In the genomic region with DNA sequence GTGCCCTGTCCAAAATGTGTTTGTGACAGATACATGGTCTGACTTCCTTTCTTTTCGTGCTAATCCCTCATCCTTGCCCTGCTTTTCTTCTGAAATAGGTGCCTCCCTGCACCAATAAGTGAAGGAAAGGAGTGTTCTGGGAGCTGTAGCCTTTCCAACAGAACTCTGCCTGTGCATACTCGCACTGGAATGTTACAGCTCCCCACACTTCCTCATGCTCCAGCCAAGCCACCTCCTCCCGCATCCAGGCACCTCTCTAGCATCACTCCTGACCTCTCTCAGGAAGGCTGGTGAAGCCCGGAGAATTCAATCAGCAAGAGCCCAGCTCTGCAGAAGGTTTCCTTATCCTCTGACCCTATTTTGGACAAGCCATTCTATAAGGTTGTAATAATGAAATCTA, we compare ENCODE assay signal across 28 cellular contexts.
DNase-seq lines count a peak whose midpoint lies in the region; ATAC-seq and TF ChIP-seq lines count a peak whose summit lies in the region.
"Had no signal": no experiment of that assay in that cellular context is flagged by ENCODE, and none has a peak within 500 bp of the region (broad histone marks: within the 10 kb centered on the region; RNA-seq: fewer than 3 reads in every experiment).

No MANE protein-coding gene starts in this region.

- DNase-seq in RWPE1 (ENCODE audit: low spot score) (peak; percentile 18), choroid plexus epithelial cell (ENCODE audit: low read depth) (peak; percentile 33), foreskin keratinocyte (peak; percentile 59 to 74), prostate gland (ENCODE audit: low spot score) (peak; percentile 77), cortex of kidney (lab: John Stamatoyannopoulos, UW) (no peak), SHP77 (lab: John Stamatoyannopoulos, UW) (no peak)
- DNase-seq: activated CD4-positive, alpha-beta T cell treated with anti-CD3 and anti-CD28 coated beads for 36 hours; activated CD8-positive, alpha-beta T cell treated with anti-CD3 and anti-CD28 coated beads, Interleukin-2, amount 10 ng/mL, durations not matched to agents 7 days and 5 days; amygdala; C1 segment of cervical spinal cord; heart left ventricle; Karpas-422; kidney glomerular epithelial cell; lower lobe of right lung; mucosa of descending colon; NCI-H1436 treated with DMSO at 0.1 percent for 48 hours; NCI-H226; NCI-H526 treated with DMSO at 0.1 percent for 48 hours; NK-92 treated with Interleukin-12 subunit alpha and Interleukin-12 subunit beta, amount 100 ng/mL, for 24 hours; PC-3; Right ventricle myocardium superior; stimulated activated CD4-positive, alpha-beta T cell treated with anti-CD3 and anti-CD28 coated beads, Interleukin-4, amount 100 ng/mL, for 24 hours; T-helper 17 cell; thyroid gland had no signal

- TF ChIP-seq CTCF in RWPE1 (conservative IDR thresholded peaks at IDR 0.05; ENCODE audit: low read depth) (no peak), choroid plexus epithelial cell (conservative IDR thresholded peaks at IDR 0.05; ENCODE audit: low read depth, low read length) (no peak), foreskin keratinocyte (conservative IDR thresholded peaks at IDR 0.05) (no peak), prostate gland (IDR thresholded peaks at IDR 0.05) (no peak)

- no peak for TF ChIP-seq POLR2A in prostate gland (IDR thresholded peaks at IDR 0.05)

- H3K4me3 ChIP-seq in choroid plexus epithelial cell (ENCODE audit: low read depth, low read length) (no peak overlapping the region), prostate gland (no peak overlapping the region)
- H3K4me3 ChIP-seq: GM12878, heart left ventricle, lower lobe of right lung, mucosa of descending colon, thyroid gland had no signal

- H3K27ac ChIP-seq in RWPE1 (no peak overlapping the region), foreskin keratinocyte (peak overlapping the region; percentile 51), prostate gland (peak overlapping the region in 1 of 2 donors; percentile 4)
- H3K27ac ChIP-seq: heart left ventricle, lower lobe of right lung, thyroid gland had no signal

- CTCF ChIA-PET in RWPE1 (lab: Yijun Ruan, JAX), result no interaction called here

- H3K9me3 ChIP-seq in prostate gland, result no peaks in the 10 kb centered on the region
- H3K9me3 ChIP-seq: lower lobe of right lung, thyroid gland had no signal

- 16% methylated on average over 4 of the region's 4 CpGs for WGBS in prostate gland

- peaks cover 11% of the 10 kb centered on the region for H3K4me1 ChIP-seq in foreskin keratinocyte
- H3K4me1 ChIP-seq in prostate gland (replicated peaks), result no peaks in the 10 kb centered on the region
- H3K4me1 ChIP-seq: heart left ventricle, lower lobe of right lung, thyroid gland had no signal

- intact Hi-C loops in prostate gland (cut with DNase I), result no loop called here

- H3K36me3 ChIP-seq in prostate gland, result no peaks in the 10 kb centered on the region
- H3K36me3 ChIP-seq: heart left ventricle, lower lobe of right lung, thyroid gland had no signal

- POLR2A ChIA-PET in RWPE1 (lab: Yijun Ruan, JAX; ENCODE audit: low non-redundant PET), result no interaction called here

- H3K27me3 ChIP-seq in foreskin keratinocyte, result no peaks in the 10 kb centered on the region
- no peaks in the 10 kb centered on the region for H3K27me3 ChIP-seq in prostate gland (replicated peaks; ENCODE audit: insufficient read depth)
- H3K27me3 ChIP-seq: heart left ventricle, thyroid gland had no signal

- ATAC-seq in foreskin keratinocyte, result peak; percentile 95
- no peak for ATAC-seq in HG03139 (IDR thresholded peaks at IDR 0.05; ENCODE audit: unreplicated experiment)
- ATAC-seq in HG02623 (IDR thresholded peaks at IDR 0.05; ENCODE audit: unreplicated experiment), result no peak
- ATAC-seq: activated CD4-positive, alpha-beta T cell treated with anti-CD3 and anti-CD28 coated beads for 36 hours; activated CD8-positive, alpha-beta T cell treated with anti-CD3 and anti-CD28 coated beads, Interleukin-2, amount 10 ng/mL, durations not matched to agents 7 days and 5 days; GM12878; heart left ventricle; lower lobe of right lung; mucosa of descending colon; natural killer cell treated with Interleukin-12 subunit alpha and Interleukin-12 subunit beta and Interleukin-15 and Interleukin-18, amount 100 ng/mL, for 72 hours; PC-3; T-helper 17 cell had no signal

Comparison
In these comparisons a context has a peak if more than half of its experiments do, and no peak if none do; other contexts are left out.
1. DNase-seq: peak in RWPE1 (single experiment), choroid plexus epithelial cell (single experiment), foreskin keratinocyte (2 of 2) and prostate gland (single experiment); none in cortex of kidney (single experiment) and SHP77 (0 of 2).